39 cellular contexts compared by ENCODE assay signal in genomic region chr18:54613174-54613573, GRCh38. TPM values are rescaled to one million over a fixed set of nuclear protein-coding genes. Genes with fewer than 3 reads are reported as not detected.
"Had no signal": no experiment of that assay in that cellular context is flagged by ENCODE, and none has a peak within 500 bp of the region (broad histone marks: within the 10 kb centered on the region; RNA-seq: fewer than 3 reads in every experiment).

No MANE protein-coding gene starts in this region.

- H3K36me3 ChIP-seq: adrenal gland, cardiac muscle cell, colonic mucosa, gastroesophageal sphincter had no signal

- DNase-seq: activated CD4-positive, alpha-beta memory T cell treated with anti-CD3 and anti-CD28 coated beads for 36 hours; activated CD4-positive, alpha-beta T cell treated with anti-CD3 and anti-CD28 coated beads for 36 hours; activated CD4-positive, alpha-beta T cell treated with anti-CD3 and anti-CD28 coated beads, Interleukin-2, amount 10 ng/mL, durations not matched to agents 24 days and 14 days; activated CD4-positive, CD25-positive, alpha-beta regulatory T cell; activated CD4-positive, CD25-positive, alpha-beta regulatory T cell treated with anti-CD3 and anti-CD28 coated beads, Interleukin-2, amount 50 U/mL, for 72 hours; activated CD8-positive, alpha-beta memory T cell treated with anti-CD3 and anti-CD28 coated beads, Interleukin-2, amount 10 ng/mL, durations not matched to agents 7 days and 5 days; activated CD8-positive, alpha-beta memory T cell treated with anti-CD3 and anti-CD28 coated beads, Interleukin-2, amount 50 U/mL, for 4 hours; activated CD8-positive, alpha-beta T cell treated with anti-CD3 and anti-CD28 coated beads, Interleukin-2, amount 10 ng/mL, durations not matched to agents 7 days and 5 days; activated effector memory CD4-positive, alpha-beta T cell treated with anti-CD3 and anti-CD28 coated beads, Interleukin-2, amount 50 U/mL, for 16 hours; activated naive CD4-positive, alpha-beta T cell treated with anti-CD3 and anti-CD28 coated beads for 36 hours; activated naive CD8-positive, alpha-beta T cell treated with anti-CD3 and anti-CD28 coated beads for 36 hours; activated naive CD8-positive, alpha-beta T cell treated with anti-CD3 and anti-CD28 coated beads, Interleukin-2, amount 50 U/mL, for 24 hours; activated T-cell treated with anti-CD3 and anti-CD28 coated beads, Interleukin-2, amount 50 U/mL, for 1 hour; activated T-cell treated with anti-CD3 and anti-CD28 coated beads, Interleukin-2, amount 50 U/mL, for 48 hours; adrenal gland; amygdala; aorta; body of pancreas; central memory CD4-positive, alpha-beta T cell; cerebellar nuclear complex; colonic mucosa; dorsolateral prefrontal cortex; effector memory CD4-positive, alpha-beta T cell; endodermal cell; foreskin melanocyte; SW 1271; T-helper 1 cell; T-helper 17 cell; T1000 had no signal

- H3K27ac ChIP-seq: adrenal gland, cardiac muscle cell, colonic mucosa, dorsolateral prefrontal cortex, gastroesophageal sphincter had no signal

- H3K27me3 ChIP-seq: adrenal gland, body of pancreas, cardiac muscle cell, colonic mucosa, dorsolateral prefrontal cortex, gastroesophageal sphincter had no signal

- H3K9me3 ChIP-seq: adrenal gland, body of pancreas, colonic mucosa, gastroesophageal sphincter had no signal

- H3K4me1 ChIP-seq: adrenal gland, gastroesophageal sphincter had no signal

- ATAC-seq: activated CD4-positive, alpha-beta T cell treated with anti-CD3 and anti-CD28 coated beads for 36 hours; activated CD8-positive, alpha-beta memory T cell treated with anti-CD3 and anti-CD28 coated beads, Interleukin-2, amount 10 ng/mL, durations not matched to agents 7 days and 5 days; activated CD8-positive, alpha-beta T cell treated with anti-CD3 and anti-CD28 coated beads, Interleukin-2, amount 10 ng/mL, durations not matched to agents 7 days and 5 days; activated naive CD8-positive, alpha-beta T cell treated with anti-CD3 and anti-CD28 coated beads, Interleukin-2, amount 50 U/mL, for 24 hours; body of pancreas; esophagus mucosa; gastroesophageal sphincter; T-helper 17 cell had no signal

- H3K4me3 ChIP-seq: adrenal gland, body of pancreas, cardiac muscle cell, colonic mucosa, dorsolateral prefrontal cortex, gastroesophageal sphincter had no signal

RNA-seq across cellular contexts. Expression of gene DYNAP, which starts 22.1 kb away (rescaled TPM):
- total RNA-seq: activated CD4-positive, alpha-beta memory T cell treated with anti-CD3 and anti-CD28 coated beads for 36 hours; activated CD4-positive, alpha-beta T cell treated with anti-CD3 and anti-CD28 coated beads for 36 hours; activated CD4-positive, alpha-beta T cell treated with anti-CD3 and anti-CD28 coated beads, Interleukin-2, amount 10 ng/mL, durations not matched to agents 24 days and 14 days; activated CD8-positive, alpha-beta memory T cell treated with anti-CD3 and anti-CD28 coated beads for 36 hours; activated CD8-positive, alpha-beta memory T cell treated with anti-CD3 and anti-CD28 coated beads, Interleukin-2, amount 10 ng/mL, durations not matched to agents 7 days and 5 days; activated CD8-positive, alpha-beta T cell treated with anti-CD3 and anti-CD28 coated beads, Interleukin-2, amount 10 ng/mL, durations not matched to agents 7 days and 5 days; activated naive CD4-positive, alpha-beta T cell treated with anti-CD3 and anti-CD28 coated beads for 36 hours; activated naive CD8-positive, alpha-beta T cell treated with anti-CD3 and anti-CD28 coated beads for 36 hours; activated T-helper 1 cell treated with anti-CD3 and anti-CD28 coated beads, Interleukin-12 subunit alpha, Interleukin-12 subunit beta, Interleukin-2, Interleukin-4 antibody, amounts not matched to agents 30 ng/mL and 10 ng/mL and 1 ng/mL, durations not matched to agents 14 hours and 24 hours and 36 hours; activated T-helper 2 cell treated with anti-CD3 and anti-CD28 coated beads, Interferon-gamma antibody, Interleukin-2, Interleukin-4, amounts not matched to agents 10 μg/mL and 5 μg/mL and 100 μg/mL, durations not matched to agents 14 hours and 24 hours and 36 hours; adrenal gland; aorta; body of pancreas; cardiac muscle cell; colonic mucosa; dorsolateral prefrontal cortex; endodermal cell; epithelial cell of proximal tubule; fibroblast of lung; fibroblast of villous mesenchyme; glomerular endothelial cell; T-helper 17 cell had no signal
- polyA plus RNA-seq: adrenal gland, aorta, cardiac muscle cell, fibroblast of lung had no signal
